Comparison of ENCODE assay signal across 9 cellular contexts in genomic region chr19:5036733-5037681, GRCh38.
A peak's percentile ranks its signal among the peaks of the same experiment; 100 is the strongest.
DNase-seq lines count a peak whose midpoint lies in the region; ATAC-seq, FAIRE-seq and TF ChIP-seq lines count a peak whose summit lies in the region.
"Had no signal": no experiment of that assay in that cellular context is flagged by ENCODE, and none has a peak within 500 bp of the region (broad histone marks: within the 10 kb centered on the region; RNA-seq: fewer than 3 reads in every experiment).

No MANE protein-coding gene starts in this region.

- TF ChIP-seq POLR2A in GM12892 (IDR thresholded peaks at IDR 0.05; ENCODE audit: low read depth, low read length): no peak

- ATAC-seq in pancreas (no peak), lower lobe of right lung (no peak)

- no peak for TF ChIP-seq CTCF in pancreas (IDR thresholded peaks at IDR 0.05)
- TF ChIP-seq CTCF in lower lobe of right lung (IDR thresholded peaks at IDR 0.05): no peak

- H3K36me3 ChIP-seq in SJSA1 (peaks cover 51% of the 10 kb centered on the region), pancreas (peaks cover 3 to 21% (median 5%) of the 10 kb centered on the region in 3 donors), lower lobe of right lung (peaks cover 66% of the 10 kb centered on the region)

- H3K27ac ChIP-seq in SJSA1 (0 out of 2 replicates have a peak overlapping the region, but pooled peaks have one; percentile 2), pancreas (no peak overlapping the region), lower lobe of right lung (no peak overlapping the region)

- H3K9me3 ChIP-seq in SJSA1 (replicated peaks): no peaks in the 10 kb centered on the region
- H3K9me3 ChIP-seq in pancreas: no peaks in the 10 kb centered on the region
- H3K9me3 ChIP-seq in lower lobe of right lung: no peaks in the 10 kb centered on the region

- intact Hi-C loops in pancreas (cut with DNase I): loop anchor here in 2 of 3 donors (10.0 kb wide), 2 partner anchors 222 to 548 kb away; no protein-coding TSS in a partner anchor
- intact Hi-C loops in lower lobe of right lung (cut with DNase I): no loop called here

- no peaks in the 10 kb centered on the region for H3K27me3 ChIP-seq in SJSA1 (replicated peaks)
- no peaks in the 10 kb centered on the region for H3K27me3 ChIP-seq in pancreas
- H3K27me3 ChIP-seq in lower lobe of right lung (ENCODE audit: low read depth): no peaks in the 10 kb centered on the region

- DNase-seq in COR-L47 (lab: John Stamatoyannopoulos, UW) (peak; percentile 50), SJSA1 (ENCODE audit: low read depth in 1 of 2, low spot score in 2 of 2) (peak; percentile 65 to 76), fibroblast of peridontal ligament (ENCODE audit: extremely low read depth) (peak; percentile 36), pons (ENCODE audit: low spot score) (peak; percentile 78), GM12892 (ENCODE audit: insufficient read length) (no peak), pancreas (no peak), lower lobe of right lung (no peak)
- DNase-seq in stimulated activated naive CD4-positive, alpha-beta T cell (lab: John Stamatoyannopoulos, UW): no peak
- DNase-seq: activated CD4-positive, alpha-beta memory T cell treated with anti-CD3 and anti-CD28 coated beads for 36 hours had no signal

- H3K4me3 ChIP-seq in SJSA1: no peak overlapping the region
- no peak overlapping the region for H3K4me3 ChIP-seq in pancreas
- no peak overlapping the region for H3K4me3 ChIP-seq in lower lobe of right lung

- no peak for FAIRE-seq in GM12892 (lab: Jason Lieb, UNC)
- FAIRE-seq in pancreas (lab: Jason Lieb, UNC): no peak

- WGBS in pancreas, 2 donors: 80 to 81% methylated on average over 40 of the region's 40 CpGs

- peaks cover 59% of the 10 kb centered on the region for H3K4me1 ChIP-seq in SJSA1 (replicated peaks)
- no peaks in the 10 kb centered on the region for H3K4me1 ChIP-seq in pancreas
- peaks cover 8% of the 10 kb centered on the region for H3K4me1 ChIP-seq in lower lobe of right lung

Comparison
In these comparisons a context has a peak if more than half of its experiments do, and no peak if none do; other contexts are left out.
1. DNase-seq: peak in COR-L47 (single experiment), SJSA1 (2 of 2), fibroblast of peridontal ligament (single experiment) and pons (single experiment); none in GM12892 (single experiment), pancreas (0 of 6), stimulated activated naive CD4-positive, alpha-beta T cell (0 of 6) and lower lobe of right lung (single experiment).